19 cellular contexts compared by ENCODE assay signal in genomic region chr2:200275281-200276103, GRCh38. TPM values are rescaled to one million over a fixed set of nuclear protein-coding genes. Genes with fewer than 3 reads are reported as not detected.
DNase-seq lines count a peak whose midpoint lies in the region; ATAC-seq, FAIRE-seq and TF ChIP-seq lines count a peak whose summit lies in the region.
"Had no signal": no experiment of that assay in that cellular context is flagged by ENCODE, and none has a peak within 500 bp of the region (broad histone marks: within the 10 kb centered on the region; RNA-seq: fewer than 3 reads in every experiment).

No MANE protein-coding gene starts in this region.

- CTCF ChIA-PET in HepG2 (lab: Yijun Ruan, JAX; ENCODE audit: low intra/inter-chr PET ratio, low total read pairs), result no interaction called here
- CTCF ChIA-PET in CD8-positive, alpha-beta T cell (lab: Charles Lee), result no interaction called here

- POLR2A ChIA-PET in HepG2 (lab: Yijun Ruan, JAX), result interaction anchor here (1.9 kb wide), 1 partner anchor 31 kb away, joined by 7 read pairs; the partner anchor contains the start of gene SPATS2L
- POLR2A ChIA-PET in CD8-positive, alpha-beta T cell (lab: Charles Lee), result no interaction called here

- H3K36me3 ChIP-seq in HepG2 (replicated peaks in 1 of 2; ENCODE audit: control insufficient read depth in 1 of 2, insufficient read depth in 2 of 2, low read length in 2 of 2), result no peaks in the 10 kb centered on the region
- no peaks in the 10 kb centered on the region for H3K36me3 ChIP-seq in right lobe of liver
- no peaks in the 10 kb centered on the region for H3K36me3 ChIP-seq in breast epithelium
- H3K36me3 ChIP-seq in WERI-Rb-1, result no peaks in the 10 kb centered on the region
- no peaks in the 10 kb centered on the region for H3K36me3 ChIP-seq in CD8-positive, alpha-beta T cell (ENCODE audit: insufficient read depth, low read length)

- peaks cover 3% of the 10 kb centered on the region for H3K27me3 Mint-ChIP-seq in brain
- peaks cover 17% of the 10 kb centered on the region for H3K27me3 Mint-ChIP-seq in CD8-positive, alpha-beta T cell (ENCODE audit: low read depth)

- H3K4me3 ChIP-seq in HepG2 (replicated peaks in 1 of 3; ENCODE audit: insufficient read depth in 1 of 3, low read depth in 2 of 3, low read length in 3 of 3) (no peak overlapping the region), right lobe of liver (no peak overlapping the region), breast epithelium (no peak overlapping the region), WERI-Rb-1 (ENCODE audit: low read depth, low read length) (no peak overlapping the region)
- H3K4me3 ChIP-seq in CD8-positive, alpha-beta T cell (ENCODE audit: low read depth, low read length), result no peak overlapping the region
- H3K4me3 ChIP-seq: A549, SK-N-MC had no signal

- H3K4me1 Mint-ChIP-seq in brain, result peaks cover 31% of the 10 kb centered on the region
- no peaks in the 10 kb centered on the region for H3K4me1 Mint-ChIP-seq in CD8-positive, alpha-beta T cell (ENCODE audit: low read depth)
- H3K4me1 Mint-ChIP-seq: CD4-positive, CD25-positive, alpha-beta regulatory T cell had no signal

- H3K9ac ChIP-seq in HepG2 (ENCODE audit: insufficient read depth, low read depth, low read length), result no peak overlapping the region

- H3K27ac Mint-ChIP-seq in brain, result peak overlapping the region in 3 of 5 experiments; percentile 40 to 78 (median 64)
- H3K27ac Mint-ChIP-seq in CD8-positive, alpha-beta T cell, result no peak overlapping the region
- H3K27ac Mint-ChIP-seq: CD4-positive, CD25-positive, alpha-beta regulatory T cell; H9 had no signal

- H3K79me2 ChIP-seq in HepG2 (ENCODE audit: insufficient read depth, low read length), result no peaks in the 10 kb centered on the region

- H3K27ac ChIP-seq in HepG2 (ENCODE audit: extremely low read length, insufficient read depth, low read length) (no peak overlapping the region), right lobe of liver (no peak overlapping the region), breast epithelium (no peak overlapping the region), WERI-Rb-1 (no peak overlapping the region)
- H3K27ac ChIP-seq in CD8-positive, alpha-beta T cell (ENCODE audit: low read depth, low read length), result no peak overlapping the region
- H3K27ac ChIP-seq: A549, SK-N-MC had no signal

- DNase-seq in HepG2 (ENCODE audit: low spot score) (no peak), right lobe of liver (no peak), myocyte (ENCODE audit: low read depth) (peak; percentile 42), breast epithelium (ENCODE audit: low spot score in 2 of 2) (no peak), WERI-Rb-1 (no peak)
- no peak for DNase-seq in CD8-positive, alpha-beta T cell
- DNase-seq: Calu3; CD4-positive, CD25-positive, alpha-beta regulatory T cell; DND-41; GF-D8; H9; NCI-H2081 treated with DMSO at 0.1 percent for 48 hours; NCI-H226; NCI-H69 had no signal

- H3K4me1 ChIP-seq in HepG2 (ENCODE audit: insufficient read depth, low read length), result peaks cover 45% of the 10 kb centered on the region
- H3K4me1 ChIP-seq in right lobe of liver, result peaks cover 0 to 10% (median 0%) of the 10 kb centered on the region in 4 donors
- H3K4me1 ChIP-seq in breast epithelium, result no peaks in the 10 kb centered on the region
- no peaks in the 10 kb centered on the region for H3K4me1 ChIP-seq in CD8-positive, alpha-beta T cell (ENCODE audit: insufficient read depth, low read length)
- H3K4me1 ChIP-seq: A549 had no signal

- intact Hi-C loops in HepG2 (cut with micrococcal nuclease; ENCODE audit: unreplicated experiment) (loop anchor here (2.0 kb wide), 1 partner anchor 55 kb away; no protein-coding TSS in a partner anchor), right lobe of liver (cut with DNase I) (no loop called here), breast epithelium (cut with DNase I; ENCODE audit: low total_unique reads) (no loop called here)
- intact Hi-C loops in CD8-positive, alpha-beta T cell (cut with DNase I, micrococcal nuclease), result no loop called here

- TF ChIP-seq RAD21 in HepG2 (CRISPR knock-in tag; IDR thresholded peaks at IDR 0.05), result no peak

- H2AFZ ChIP-seq in HepG2 (ENCODE audit: low read length), result no peak overlapping the region

- in situ Hi-C loops in HepG2 (cut with HindIII; ENCODE audit: extremely low pct_ligation_motif_present, low pct_unique_long_range_greater_than_20kb), result no loop called here

- H3K4me2 ChIP-seq in HepG2 (ENCODE audit: low read depth, low read length), result no peak overlapping the region; the same call in 1 of the 2 replicates
- H3K4me2 ChIP-seq: A549 had no signal

- H3K27me3 ChIP-seq in HepG2 (ENCODE audit: control insufficient read depth in 1 of 2, insufficient read depth in 2 of 2, low read length in 2 of 2) (peaks cover 0 to 2% of the 10 kb centered on the region in 2 experiments; a peak in 1 of 5 replicates), right lobe of liver (no peaks in the 10 kb centered on the region), breast epithelium (no peaks in the 10 kb centered on the region), WERI-Rb-1 (ENCODE audit: insufficient read depth, low read depth, severe bottlenecking) (no peaks in the 10 kb centered on the region)
- H3K27me3 ChIP-seq in CD8-positive, alpha-beta T cell (ENCODE audit: insufficient read depth, low read length), result no peaks in the 10 kb centered on the region

- TF ChIP-seq POLR2A in HepG2 (IDR thresholded peaks at IDR 0.05; ENCODE audit: insufficient read depth in 1 of 2, low read depth in 2 of 2, low read length in 2 of 2) (no peak), right lobe of liver (IDR thresholded peaks at IDR 0.05) (no peak), breast epithelium (IDR thresholded peaks at IDR 0.05) (no peak)

- H3K9me3 Mint-ChIP-seq in brain, result peaks cover 0 to 2% (median 0%) of the 10 kb centered on the region in 5 experiments
- no peaks in the 10 kb centered on the region for H3K9me3 Mint-ChIP-seq in CD8-positive, alpha-beta T cell
- H3K9me3 Mint-ChIP-seq: H9 had no signal

- FAIRE-seq in HepG2 (lab: Jason Lieb, UNC), result peak; percentile 48
- FAIRE-seq: A549, HTR-8/SVneo had no signal

- no peaks in the 10 kb centered on the region for H3K9me3 ChIP-seq in HepG2 (ENCODE audit: low read length)
- no peaks in the 10 kb centered on the region for H3K9me3 ChIP-seq in right lobe of liver
- H3K9me3 ChIP-seq in breast epithelium, result no peaks in the 10 kb centered on the region
- no peaks in the 10 kb centered on the region for H3K9me3 ChIP-seq in WERI-Rb-1 (ENCODE audit: severe bottlenecking)
- no peaks in the 10 kb centered on the region for H3K9me3 ChIP-seq in CD8-positive, alpha-beta T cell (ENCODE audit: low read length)
- H3K9me3 ChIP-seq: A549 had no signal

- ATAC-seq in HepG2, result no peak
- no peak for ATAC-seq in right lobe of liver
- ATAC-seq in HG03108 (IDR thresholded peaks at IDR 0.05; ENCODE audit: unreplicated experiment), result no peak
- no peak for ATAC-seq in CD8-positive, alpha-beta T cell
- ATAC-seq: A549 had no signal

- no peaks in the 10 kb centered on the region for H3K36me3 Mint-ChIP-seq in brain
- H3K36me3 Mint-ChIP-seq in CD8-positive, alpha-beta T cell, result no peaks in the 10 kb centered on the region
- H3K36me3 Mint-ChIP-seq: CD4-positive, CD25-positive, alpha-beta regulatory T cell had no signal

- BruUV-seq in HepG2 (replicated peaks; lab: Mats Ljungman, UMichigan), result no TSS peak

- TF ChIP-seq CTCF in HepG2 (CRISPR knock-in tag; IDR thresholded peaks at IDR 0.05), result no peak
- TF ChIP-seq CTCF in right lobe of liver (IDR thresholded peaks at IDR 0.05), result no peak
- TF ChIP-seq CTCF in brain (conservative IDR thresholded peaks at IDR 0.05), result no peak
- no peak for TF ChIP-seq CTCF in breast epithelium (IDR thresholded peaks at IDR 0.05)
- no peak for TF ChIP-seq CTCF in WERI-Rb-1 (IDR thresholded peaks at IDR 0.05; ENCODE audit: low read depth, low read length)
- no peak for TF ChIP-seq CTCF in CD8-positive, alpha-beta T cell (IDR thresholded peaks at IDR 0.05)

- TF ChIP-seq EP300 in HepG2 (IDR thresholded peaks at IDR 0.05; ENCODE audit: low read depth in 2 of 2, low read length in 2 of 2) (no peak), HepG2 (CRISPR knock-in tag; IDR thresholded peaks at IDR 0.05; ENCODE audit: borderline replicate concordance) (no peak)

- 71% methylated on average over 7 of the region's 7 CpGs for WGBS in HepG2 (ENCODE audit: low lambda C conversion rate)
- 82% methylated on average over 5 of the region's 7 CpGs for WGBS in right lobe of liver (ENCODE audit: insufficient coverage, low coverage, low lambda C conversion rate, missing lambda C conversion rate)

- peak overlapping the region in 1 of 5 experiments; percentile 5 for H3K4me3 Mint-ChIP-seq in brain
- no peak overlapping the region for H3K4me3 Mint-ChIP-seq in CD8-positive, alpha-beta T cell
- H3K4me3 Mint-ChIP-seq: CD4-positive, CD25-positive, alpha-beta regulatory T cell; H9 had no signal

- H4K20me1 ChIP-seq in HepG2 (ENCODE audit: insufficient read depth, low read length), result no peaks in the 10 kb centered on the region

RNA-seq across cellular contexts. Expression of gene SPATS2L, which starts 31.0 kb away (rescaled TPM):
- total RNA-seq in HepG2 (2016; rRNA removed; fragmentation: Illumina TruSeq; extraction: Trizol), result 154 and 165 TPM in 2 replicates
- 81.5 and 81.6 TPM in 2 replicates for total RNA-seq in HepG2 (2016; cell fraction: cytosol; rRNA removed; fragmentation: Illumina TruSeq; extraction: Trizol; ENCODE audit: low read depth)
- 151 and 153 TPM in 2 replicates for total RNA-seq in HepG2 (2016; cell fraction: insoluble cytoplasmic fraction; rRNA removed; fragmentation: Illumina TruSeq; extraction: Trizol)
- total RNA-seq in HepG2 (2016; cell fraction: membrane; rRNA removed; fragmentation: Illumina TruSeq; extraction: Trizol), result 160 and 169 TPM in 2 replicates
- total RNA-seq in HepG2 (2016; cell fraction: nucleus; rRNA removed; fragmentation: Illumina TruSeq; extraction: Trizol), result 110 and 114 TPM in 2 replicates
- polyA plus RNA-seq in HepG2 (2011; rRNA removed), result 180 and 212 TPM in 2 replicates
- 161 and 177 TPM in 2 replicates for polyA plus RNA-seq in HepG2 (2011; cell fraction: cytosol; rRNA removed)
- polyA plus RNA-seq in HepG2 (2011; cell fraction: nucleus; rRNA removed), result 71.8 and 89.4 TPM in 2 replicates
- 134 and 184 TPM in 2 replicates for polyA plus RNA-seq in HepG2 (2012)
- polyA plus RNA-seq in HepG2 (2016; cell fraction: cytosol; fragmentation: Illumina TruSeq; extraction: Trizol; ENCODE audit: low read depth), result 102 and 115 TPM in 2 replicates
- polyA plus RNA-seq in HepG2 (2016; cell fraction: insoluble cytoplasmic fraction; fragmentation: Illumina TruSeq; extraction: Trizol; ENCODE audit: low read depth), result 213 and 235 TPM in 2 replicates
- polyA plus RNA-seq in HepG2 (2016; cell fraction: membrane; fragmentation: Illumina TruSeq; extraction: Trizol; ENCODE audit: low read depth), result 179 and 180 TPM in 2 replicates
- polyA plus RNA-seq in HepG2 (2016; cell fraction: nucleus; fragmentation: Illumina TruSeq; extraction: Trizol; ENCODE audit: insufficient read depth, low read depth), result 145 and 148 TPM in 2 replicates
- polyA minus RNA-seq in HepG2 (2011; rRNA and poly(A)+ RNA removed; ENCODE audit: low replicate concordance), result 28.4 and 78.1 TPM in 2 replicates
- polyA minus RNA-seq in HepG2 (2011; cell fraction: cytosol; rRNA and poly(A)+ RNA removed), result 121 and 126 TPM in 2 replicates
- polyA minus RNA-seq in HepG2 (2011; cell fraction: nucleus; rRNA and poly(A)+ RNA removed), result 287 and 295 TPM in 2 replicates
- total RNA-seq in right lobe of liver, result 100 to 1,000 TPM in 1 of 6 experiments, 10 to 100 TPM in 5; 60.7 to 109 (median 72.9) TPM
- polyA plus RNA-seq in brain (ENCODE audit: insufficient read depth, low read depth, low replicate concordance), result 46.2 TPM
- total RNA-seq in myocyte, result 491 and 570 TPM in 2 replicates
- 166 TPM for polyA plus RNA-seq in myocyte (2012)
- total RNA-seq in breast epithelium, result 10 to 100 TPM; 61.3 to 67.5 (median 64.5) TPM
- 1 to 10 TPM; 1.7 to 2.2 TPM for total RNA-seq in CD8-positive, alpha-beta T cell

Comparison
In these comparisons a context has a peak if more than half of its experiments do, and no peak if none do; other contexts are left out.
1. RNA of gene SPATS2L, which starts 31.0 kb away (total RNA-seq): 491 to 570 TPM in myocyte, 81.5 to 169 TPM in HepG2, 60.7 to 109 TPM in right lobe of liver and 61.3 to 67.5 TPM in breast epithelium; 1.7 to 2.2 TPM in CD8-positive, alpha-beta T cell; every median in the first group is over 10 times any median in the second.